Comparison of ENCODE assay signal across 8 cellular contexts in the genomic region with DNA sequence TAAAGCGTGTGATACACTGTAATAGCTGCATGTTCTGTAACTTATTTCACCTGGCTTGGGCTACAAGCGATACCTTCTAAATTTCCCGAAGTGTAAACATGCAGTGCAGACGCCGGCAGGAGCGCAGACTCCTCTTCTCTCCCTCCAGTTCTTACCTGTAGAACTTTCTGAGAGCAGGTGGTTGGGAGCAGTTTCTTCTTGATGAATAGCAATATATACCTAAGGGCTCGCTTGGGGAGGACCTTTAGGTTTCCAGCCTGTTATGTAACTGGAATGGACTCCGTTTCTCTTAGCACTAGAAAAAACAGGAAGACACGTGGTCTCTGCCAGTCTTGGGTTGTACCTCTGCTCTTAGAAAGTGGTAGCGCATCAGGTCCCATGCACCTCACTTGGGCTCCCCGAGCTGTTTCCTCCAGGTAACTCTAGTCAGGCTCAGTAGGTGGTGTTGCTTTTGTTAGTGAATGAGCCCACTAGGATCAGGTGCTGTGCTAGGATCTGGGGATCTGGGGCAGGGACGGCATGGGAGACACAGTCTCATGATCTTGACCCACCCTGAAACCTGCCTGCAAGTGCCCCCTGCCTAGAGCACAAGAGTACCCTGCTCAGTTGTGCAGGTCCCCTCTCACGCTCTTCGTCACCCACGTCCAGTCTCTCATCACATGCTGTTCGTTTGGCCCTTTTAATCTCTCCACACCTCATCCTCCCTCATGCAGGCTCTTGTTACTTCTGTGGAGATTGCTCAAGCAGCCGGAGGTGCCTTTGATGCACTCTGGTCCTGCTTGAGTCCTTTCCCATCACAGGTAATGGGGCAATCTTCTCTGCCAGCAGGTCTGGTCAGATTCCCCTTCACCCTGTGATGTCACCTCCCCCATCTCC. TPM values are rescaled to one million over a fixed set of nuclear protein-coding genes. Genes with fewer than 3 reads are reported as not detected.
DNase-seq lines count a peak whose midpoint lies in the region; ATAC-seq, FAIRE-seq and TF ChIP-seq lines count a peak whose summit lies in the region.

No MANE protein-coding gene starts in this region.

- no peak for TF ChIP-seq CTCF in WI38 (IDR thresholded peaks at IDR 0.05; ENCODE audit: low read depth, low read length)
- no peak for TF ChIP-seq CTCF in glutamatergic neuron (IDR thresholded peaks at IDR 0.05; ENCODE audit: partially characterized antibody, unreplicated experiment)
- no peak for TF ChIP-seq CTCF in D721Med (IDR thresholded peaks at IDR 0.05; ENCODE audit: insufficient read depth, missing control alignments)

- peak overlapping the region; percentile 78 for H3K4me3 ChIP-seq in WI38 (ENCODE audit: low read depth, low read length)

- FAIRE-seq in H54 (lab: Jason Lieb, UNC): no peak
- no peak for FAIRE-seq in D721Med (lab: Jason Lieb, UNC)

- no peaks in the 10 kb centered on the region for H3K36me3 Mint-ChIP-seq in glutamatergic neuron (ENCODE audit: unreplicated experiment)
- H3K36me3 Mint-ChIP-seq in stimulated activated effector memory CD8-positive, alpha-beta T cell treated with anti-CD3 and anti-CD28 coated beads, Interleukin-12 subunit alpha, Interleukin-12 subunit beta, amount 100 ng/mL, for 72 hours: peaks cover 55% of the 10 kb centered on the region

- peak; percentile 22 for DNase-seq in NCI-H2107 treated with DMSO at 0.1 percent for 48 hours (lab: John Stamatoyannopoulos, UW; ENCODE audit: unreplicated experiment)
- DNase-seq in NCI-H2107 (lab: John Stamatoyannopoulos, UW): no peak
- no peak for DNase-seq in glutamatergic neuron
- peak in 1 of 2 donors; percentile 53 for DNase-seq in stimulated activated effector memory CD8-positive, alpha-beta T cell treated with anti-CD3 and anti-CD28 coated beads, Interleukin-12 subunit alpha, Interleukin-12 subunit beta, amount 100 ng/mL, for 72 hours (ENCODE audit: low spot score in 2 of 2)
- no peak for DNase-seq in H54 (ENCODE audit: insufficient read length, low spot score)
- DNase-seq in D721Med (ENCODE audit: insufficient read length, low spot score): no peak

- TF ChIP-seq POLR2A in H54 (IDR thresholded peaks at IDR 0.05; ENCODE audit: low read depth, low read length): no peak

- H3K4me1 Mint-ChIP-seq in glutamatergic neuron (ENCODE audit: low read depth, unreplicated experiment): peaks cover 23% of the 10 kb centered on the region
- peaks cover 74% of the 10 kb centered on the region for H3K4me1 Mint-ChIP-seq in stimulated activated effector memory CD8-positive, alpha-beta T cell treated with anti-CD3 and anti-CD28 coated beads, Interleukin-12 subunit alpha, Interleukin-12 subunit beta, amount 100 ng/mL, for 72 hours

- peaks cover 9% of the 10 kb centered on the region for H3K9me3 Mint-ChIP-seq in glutamatergic neuron (ENCODE audit: unreplicated experiment)
- H3K9me3 Mint-ChIP-seq in stimulated activated effector memory CD8-positive, alpha-beta T cell treated with anti-CD3 and anti-CD28 coated beads, Interleukin-12 subunit alpha, Interleukin-12 subunit beta, amount 100 ng/mL, for 72 hours: no peaks in the 10 kb centered on the region

- H3K27ac Mint-ChIP-seq in glutamatergic neuron (ENCODE audit: unreplicated experiment): no peak overlapping the region
- H3K27ac Mint-ChIP-seq in stimulated activated effector memory CD8-positive, alpha-beta T cell treated with anti-CD3 and anti-CD28 coated beads, Interleukin-12 subunit alpha, Interleukin-12 subunit beta, amount 100 ng/mL, for 72 hours: peak overlapping the region; percentile 63

- H3K27me3 Mint-ChIP-seq in glutamatergic neuron (ENCODE audit: unreplicated experiment): peaks cover 5% of the 10 kb centered on the region

- no peak for ATAC-seq in stimulated activated effector memory CD8-positive, alpha-beta T cell treated with anti-CD3 and anti-CD28 coated beads, Interleukin-12 subunit alpha, Interleukin-12 subunit beta, amount 100 ng/mL, for 72 hours
- no peak for ATAC-seq in GM18517 (IDR thresholded peaks at IDR 0.05; ENCODE audit: unreplicated experiment)

- H3K4me3 Mint-ChIP-seq in glutamatergic neuron (ENCODE audit: unreplicated experiment): peak overlapping the region; percentile 89
- peak overlapping the region; percentile 78 for H3K4me3 Mint-ChIP-seq in stimulated activated effector memory CD8-positive, alpha-beta T cell treated with anti-CD3 and anti-CD28 coated beads, Interleukin-12 subunit alpha, Interleukin-12 subunit beta, amount 100 ng/mL, for 72 hours

RNA-seq across cellular contexts. Expression of a gene that starts 2.8 kb away (rescaled TPM):
- 23.7 TPM for total RNA-seq in glutamatergic neuron (ENCODE audit: unreplicated experiment)
